ENCODE assay signal across 23 cellular contexts in the genomic region with DNA sequence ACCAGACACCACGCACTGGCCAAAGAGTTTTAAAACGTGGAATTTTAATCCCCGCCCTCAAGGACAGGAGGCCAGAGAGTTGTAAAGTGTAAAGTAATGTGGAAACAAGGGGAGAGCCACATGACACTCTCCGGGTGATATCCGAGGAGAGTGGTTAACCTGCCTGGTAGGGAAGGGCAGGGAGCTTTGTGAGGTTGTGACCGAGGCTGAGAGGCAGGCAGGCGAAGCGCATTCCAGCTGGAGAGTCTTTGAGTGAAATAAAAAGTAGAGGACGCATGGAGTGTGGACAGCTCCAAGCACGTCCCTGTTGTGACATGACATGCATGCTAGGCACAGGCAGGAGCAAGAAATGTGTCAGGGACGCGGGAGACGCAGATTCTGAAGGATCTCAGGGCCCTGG.
"Had no signal": no experiment of that assay in that cellular context is flagged by ENCODE, and none has a peak within 500 bp of the region (broad histone marks: within the 10 kb centered on the region; RNA-seq: fewer than 3 reads in every experiment).

No MANE protein-coding gene starts in this region.

- H3K4me3 ChIP-seq: adrenal gland, breast epithelium, gastroesophageal sphincter, heart left ventricle, pancreas, sigmoid colon, tibial nerve, uterus had no signal

- H3K27ac Mint-ChIP-seq: activated CD4-positive, alpha-beta memory T cell treated with anti-CD3 and anti-CD28 coated beads, Interleukin-2, amount 10 ng/mL, durations not matched to agents 7 days and 5 days; activated CD8-positive, alpha-beta memory T cell treated with anti-CD3 and anti-CD28 coated beads, Interleukin-2, amount 10 ng/mL, durations not matched to agents 7 days and 5 days; activated T-helper 17 cell treated with anti-CD3 and anti-CD28 coated beads, Interleukin-2, amount 50 U/mL, for 72 hours; stimulated activated naive B cell treated with anti-CD40 and anti-IgM and Interleukin-4, amounts not matched to agents 10 μg/mL and 1 μg/mL and 100 μg/mL, for 72 hours had no signal

- ATAC-seq: activated CD8-positive, alpha-beta memory T cell treated with anti-CD3 and anti-CD28 coated beads, Interleukin-2, amount 10 ng/mL, durations not matched to agents 7 days and 5 days; activated T-helper 17 cell treated with anti-CD3 and anti-CD28 coated beads, Interleukin-2, amount 50 U/mL, for 72 hours; esophagus mucosa; gastroesophageal sphincter; left colon; pancreas; stimulated activated naive B cell treated with anti-CD40 and anti-IgM and Interleukin-4, amounts not matched to agents 10 μg/mL and 1 μg/mL and 100 μg/mL, for 72 hours had no signal

- H3K27ac ChIP-seq: adrenal gland, breast epithelium, gastroesophageal sphincter, heart left ventricle, neutrophil, pancreas, sigmoid colon, tibial nerve, uterus had no signal

- H3K4me1 ChIP-seq: adrenal gland, breast epithelium, gastroesophageal sphincter, pancreas, sigmoid colon, tibial nerve, uterus had no signal

- H3K4me1 Mint-ChIP-seq: stimulated activated naive B cell treated with anti-CD40 and anti-IgM and Interleukin-4, amounts not matched to agents 10 μg/mL and 1 μg/mL and 100 μg/mL, for 72 hours had no signal

- H3K27me3 ChIP-seq: adrenal gland, breast epithelium, neutrophil, pancreas, sigmoid colon, uterus had no signal

- H3K9me3 ChIP-seq: adrenal gland, breast epithelium, gastroesophageal sphincter, neutrophil, pancreas, sigmoid colon, tibial nerve, uterus had no signal

- H3K36me3 ChIP-seq: adrenal gland, breast epithelium, gastroesophageal sphincter, heart left ventricle, neutrophil, pancreas, sigmoid colon, tibial nerve, uterus had no signal

- H3K4me3 Mint-ChIP-seq: activated CD4-positive, alpha-beta memory T cell treated with anti-CD3 and anti-CD28 coated beads, Interleukin-2, amount 10 ng/mL, durations not matched to agents 7 days and 5 days; activated CD8-positive, alpha-beta memory T cell treated with anti-CD3 and anti-CD28 coated beads, Interleukin-2, amount 10 ng/mL, durations not matched to agents 7 days and 5 days; activated T-helper 17 cell treated with anti-CD3 and anti-CD28 coated beads, Interleukin-2, amount 50 U/mL, for 72 hours; stimulated activated naive B cell treated with anti-CD40 and anti-IgM and Interleukin-4, amounts not matched to agents 10 μg/mL and 1 μg/mL and 100 μg/mL, for 72 hours had no signal

- DNase-seq: activated CD4-positive, alpha-beta memory T cell treated with anti-CD3 and anti-CD28 coated beads, Interleukin-2, amount 10 ng/mL, durations not matched to agents 7 days and 5 days; activated CD4-positive, alpha-beta T cell treated with anti-CD3 and anti-CD28 coated beads for 48 hours; activated CD4-positive, CD25-positive, alpha-beta regulatory T cell; activated CD8-positive, alpha-beta memory T cell treated with anti-CD3 and anti-CD28 coated beads, Interleukin-2, amount 10 ng/mL, durations not matched to agents 7 days and 5 days; activated naive CD4-positive, alpha-beta T cell treated with Interleukin-2 at 50 U/mL for 16 hours; effector CD4-positive, alpha-beta T cell; heart left ventricle; left colon; midbrain; pancreas; sigmoid colon; stimulated activated naive B cell treated with anti-CD40 and anti-IgM and Interleukin-4, amounts not matched to agents 10 μg/mL and 1 μg/mL and 100 μg/mL, for 72 hours; T-helper 1 cell; T-helper 9 cell; uterus had no signal

- H3K9me3 Mint-ChIP-seq: activated T-helper 17 cell treated with anti-CD3 and anti-CD28 coated beads, Interleukin-2, amount 50 U/mL, for 72 hours; stimulated activated naive B cell treated with anti-CD40 and anti-IgM and Interleukin-4, amounts not matched to agents 10 μg/mL and 1 μg/mL and 100 μg/mL, for 72 hours had no signal

- H3K36me3 Mint-ChIP-seq: stimulated activated naive B cell treated with anti-CD40 and anti-IgM and Interleukin-4, amounts not matched to agents 10 μg/mL and 1 μg/mL and 100 μg/mL, for 72 hours had no signal

- FAIRE-seq: astrocyte, pancreas had no signal

- H3K27me3 Mint-ChIP-seq: activated CD4-positive, alpha-beta memory T cell treated with anti-CD3 and anti-CD28 coated beads, Interleukin-2, amount 10 ng/mL, durations not matched to agents 7 days and 5 days; activated CD8-positive, alpha-beta memory T cell treated with anti-CD3 and anti-CD28 coated beads, Interleukin-2, amount 10 ng/mL, durations not matched to agents 7 days and 5 days; activated T-helper 17 cell treated with anti-CD3 and anti-CD28 coated beads, Interleukin-2, amount 50 U/mL, for 72 hours had no signal
